12 cellular contexts compared by ENCODE assay signal in the genomic region with DNA sequence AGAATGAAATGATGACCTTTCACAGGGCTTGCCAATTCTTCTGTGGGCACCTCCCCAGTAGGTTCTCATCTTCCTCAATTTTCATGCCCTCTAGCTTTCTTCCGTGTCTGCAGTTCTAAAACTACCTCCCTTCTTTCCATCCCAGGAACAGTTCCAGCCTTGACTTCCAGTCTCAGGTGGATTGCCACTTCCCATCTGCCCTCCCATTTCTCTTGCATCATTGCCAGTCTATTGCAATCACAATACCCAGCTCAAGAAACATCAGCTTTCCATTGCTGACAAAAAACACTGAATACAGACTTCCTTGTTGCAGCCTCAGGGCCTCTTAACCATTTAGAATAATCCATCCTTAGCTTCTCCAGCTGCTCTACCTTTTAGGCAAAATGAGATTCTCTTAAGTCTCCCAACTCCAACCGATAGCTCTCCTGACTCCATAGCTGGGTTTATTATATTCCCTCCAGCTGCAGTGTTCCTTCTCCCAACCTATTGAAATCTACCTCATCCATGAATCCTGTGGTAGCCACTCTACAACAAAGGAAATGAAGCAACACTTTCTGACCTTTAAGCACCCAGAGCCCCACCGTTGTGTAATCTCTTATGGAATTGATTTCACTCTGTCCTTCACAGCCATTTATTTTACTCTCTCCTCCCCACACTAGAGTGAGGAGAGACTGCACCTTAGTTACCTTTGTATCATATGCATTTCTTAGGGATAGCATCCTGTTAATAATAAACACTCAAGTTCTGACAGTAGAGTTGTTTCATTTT.
DNase-seq lines count a peak whose midpoint lies in the region; ATAC-seq, FAIRE-seq and TF ChIP-seq lines count a peak whose summit lies in the region.
"Had no signal": no experiment of that assay in that cellular context is flagged by ENCODE, and none has a peak within 500 bp of the region (broad histone marks: within the 10 kb centered on the region; RNA-seq: fewer than 3 reads in every experiment).

No MANE protein-coding gene starts in this region.

- H3K27ac ChIP-seq in BLaER1 treated with 17β-estradiol and CSF1 and Interleukin-3, amounts not matched to agents 10 nM and 100 nM: no peak overlapping the region
- H3K27ac ChIP-seq in HepG2 (ENCODE audit: extremely low read length, insufficient read depth, low read length): no peak overlapping the region
- H3K27ac ChIP-seq: WERI-Rb-1 had no signal

- peaks cover 16% of the 10 kb centered on the region for H3K4me1 Mint-ChIP-seq in activated T-helper 17 cell treated with anti-CD3 and anti-CD28 coated beads, Interleukin-2, amount 50 U/mL, for 72 hours

- H3K27ac Mint-ChIP-seq in activated T-helper 17 cell treated with anti-CD3 and anti-CD28 coated beads, Interleukin-2, amount 50 U/mL, for 72 hours: peak overlapping the region; percentile 57
- H3K27ac Mint-ChIP-seq: CD8-positive, alpha-beta memory T cell had no signal

- no peak overlapping the region for H2AFZ ChIP-seq in HepG2 (ENCODE audit: low read length)

- FAIRE-seq in HepG2 (lab: Jason Lieb, UNC): peak; percentile 30
- FAIRE-seq: GM19239 had no signal

- no peaks in the 10 kb centered on the region for H3K36me3 Mint-ChIP-seq in activated T-helper 17 cell treated with anti-CD3 and anti-CD28 coated beads, Interleukin-2, amount 50 U/mL, for 72 hours (ENCODE audit: low read depth)
- H3K36me3 Mint-ChIP-seq: CD8-positive, alpha-beta memory T cell had no signal

- TF ChIP-seq POLR2A in HepG2 (IDR thresholded peaks at IDR 0.05; ENCODE audit: insufficient read depth in 1 of 2, low read depth in 2 of 2, low read length in 2 of 2): no peak

- H3K4me2 ChIP-seq in BLaER1 treated with 17β-estradiol and CSF1 and Interleukin-3, amounts not matched to agents 10 nM and 100 nM: peak overlapping the region in 8 of 11 experiments; percentile 5 to 37 (median 21); a peak in 8 of 22 replicates
- H3K4me2 ChIP-seq in HepG2 (ENCODE audit: low read depth, low read length): no peak overlapping the region

- no peak for TF ChIP-seq CTCF in HepG2 (CRISPR knock-in tag; IDR thresholded peaks at IDR 0.05)

- TF ChIP-seq EP300 in HepG2 (IDR thresholded peaks at IDR 0.05; ENCODE audit: low read depth in 2 of 2, low read length in 2 of 2) (peak; percentile 66 to 71; a peak in 3 of 4 replicates), HepG2 (CRISPR knock-in tag; IDR thresholded peaks at IDR 0.05; ENCODE audit: borderline replicate concordance) (no peak)

- BruUV-seq in HepG2 (replicated peaks; lab: Mats Ljungman, UMichigan): no TSS peak

- no peak for TF ChIP-seq RAD21 in HepG2 (CRISPR knock-in tag; IDR thresholded peaks at IDR 0.05)

- no peaks in the 10 kb centered on the region for H3K36me3 ChIP-seq in BLaER1 treated with 17β-estradiol and CSF1 and Interleukin-3, amounts not matched to agents 10 nM and 100 nM
- H3K36me3 ChIP-seq in HepG2 (replicated peaks in 1 of 2; ENCODE audit: control insufficient read depth in 1 of 2, insufficient read depth in 2 of 2, low read length in 2 of 2): no peaks in the 10 kb centered on the region
- H3K36me3 ChIP-seq: WERI-Rb-1 had no signal

- CTCF ChIA-PET in HepG2 (lab: Yijun Ruan, JAX; ENCODE audit: low intra/inter-chr PET ratio, low total read pairs): no interaction called here

- H4K20me1 ChIP-seq in BLaER1 treated with 17β-estradiol and CSF1 and Interleukin-3, amounts not matched to agents 10 nM and 100 nM: no peaks in the 10 kb centered on the region
- no peaks in the 10 kb centered on the region for H4K20me1 ChIP-seq in HepG2 (ENCODE audit: insufficient read depth, low read length)

- POLR2A ChIA-PET in HepG2 (lab: Yijun Ruan, JAX): interaction anchor here (0.6 kb wide), 1 partner anchor 13 kb away, joined by 3 read pairs; no protein-coding TSS in a partner anchor

- no peak overlapping the region for H3K9ac ChIP-seq in BLaER1 treated with 17β-estradiol and CSF1 and Interleukin-3, amounts not matched to agents 10 nM and 100 nM
- no peak overlapping the region for H3K9ac ChIP-seq in HepG2 (ENCODE audit: insufficient read depth, low read depth, low read length)

- 17% methylated on average over 3 of the region's 3 CpGs for WGBS in HepG2 (ENCODE audit: low lambda C conversion rate)

- H3K9me3 ChIP-seq in BLaER1 treated with 17β-estradiol and CSF1 and Interleukin-3, amounts not matched to agents 10 nM and 100 nM (replicated peaks in 1 of 11): no peaks in the 10 kb centered on the region
- H3K9me3 ChIP-seq in HepG2 (ENCODE audit: low read length): no peaks in the 10 kb centered on the region

- H3K4me3 ChIP-seq in BLaER1 treated with 17β-estradiol and CSF1 and Interleukin-3, amounts not matched to agents 10 nM and 100 nM: no peak overlapping the region
- no peak overlapping the region for H3K4me3 ChIP-seq in HepG2 (replicated peaks in 1 of 3; ENCODE audit: insufficient read depth in 1 of 3, low read depth in 2 of 3, low read length in 3 of 3)
- H3K4me3 ChIP-seq: lung had no signal

- H3K79me2 ChIP-seq in HepG2 (ENCODE audit: insufficient read depth, low read length): no peaks in the 10 kb centered on the region

- in situ Hi-C loops in HepG2 (cut with HindIII; ENCODE audit: extremely low pct_ligation_motif_present, low pct_unique_long_range_greater_than_20kb): no loop called here

- no peaks in the 10 kb centered on the region for H3K9me3 Mint-ChIP-seq in activated T-helper 17 cell treated with anti-CD3 and anti-CD28 coated beads, Interleukin-2, amount 50 U/mL, for 72 hours
- H3K9me3 Mint-ChIP-seq: CD8-positive, alpha-beta memory T cell had no signal

- DNase-seq in HuH-7.5 (ENCODE audit: low spot score): peak; percentile 44
- peak; percentile 67 for DNase-seq in HepG2 (ENCODE audit: low spot score)
- no peak for DNase-seq in NCI-H128 (lab: John Stamatoyannopoulos, UW; ENCODE audit: unreplicated experiment)
- DNase-seq in activated naive CD4-positive, alpha-beta T cell treated with Interleukin-2 at 50 U/mL for 16 hours: no peak
- DNase-seq: CD8-positive, alpha-beta memory T cell; WERI-Rb-1 had no signal

- intact Hi-C loops in HepG2 (cut with micrococcal nuclease; ENCODE audit: unreplicated experiment): no loop called here

- H3K27me3 ChIP-seq in BLaER1 treated with 17β-estradiol and CSF1 and Interleukin-3, amounts not matched to agents 10 nM and 100 nM: no peaks in the 10 kb centered on the region
- H3K27me3 ChIP-seq in HepG2 (ENCODE audit: control insufficient read depth in 1 of 2, insufficient read depth in 2 of 2, low read length in 2 of 2): peaks cover 0 to 8% of the 10 kb centered on the region in 2 experiments; a peak in 1 of 5 replicates

- peaks cover 8 to 27% (median 15%) of the 10 kb centered on the region in 10 experiments for H3K4me1 ChIP-seq in BLaER1 treated with 17β-estradiol and CSF1 and Interleukin-3, amounts not matched to agents 10 nM and 100 nM
- peaks cover 31% of the 10 kb centered on the region for H3K4me1 ChIP-seq in HepG2 (ENCODE audit: insufficient read depth, low read length)

- H3K27me3 Mint-ChIP-seq in activated T-helper 17 cell treated with anti-CD3 and anti-CD28 coated beads, Interleukin-2, amount 50 U/mL, for 72 hours: peaks cover 29% of the 10 kb centered on the region

- H3K4me3 Mint-ChIP-seq in activated T-helper 17 cell treated with anti-CD3 and anti-CD28 coated beads, Interleukin-2, amount 50 U/mL, for 72 hours: no peak overlapping the region
- H3K4me3 Mint-ChIP-seq: CD8-positive, alpha-beta memory T cell had no signal

- no peak for ATAC-seq in activated T-helper 17 cell treated with anti-CD3 and anti-CD28 coated beads, Interleukin-2, amount 50 U/mL, for 72 hours (replicated peaks)
- ATAC-seq in HepG2 (peak; percentile 95), GM19397 (IDR thresholded peaks at IDR 0.05; ENCODE audit: unreplicated experiment) (no peak), HG02852 (IDR thresholded peaks at IDR 0.05; ENCODE audit: unreplicated experiment) (no peak)

TF ChIP-seq in HepG2, 621 proteins besides CTCF, POLR2A, EP300 and RAD21 (continues in another document):
- TF ChIP-seq GPN1 (CRISPR knock-in tag; IDR thresholded peaks at IDR 0.05; ENCODE audit: borderline replicate concordance): no peak
- TF ChIP-seq ZNF605 (CRISPR knock-in tag; IDR thresholded peaks at IDR 0.05): no peak
- TF ChIP-seq TOPORS (CRISPR knock-in tag; IDR thresholded peaks at IDR 0.05): no peak
- peak; percentile 84 for TF ChIP-seq GATAD2A (CRISPR knock-in tag; IDR thresholded peaks at IDR 0.05)
- 0 out of 2 replicates have a peak, but pooled peaks have one; percentile 26 for TF ChIP-seq ZNF12 (CRISPR knock-in tag; IDR thresholded peaks at IDR 0.05)
- no peak for TF ChIP-seq CENPT (CRISPR knock-in tag; IDR thresholded peaks at IDR 0.05; ENCODE audit: low read depth)
- TF ChIP-seq, protein P1, sequence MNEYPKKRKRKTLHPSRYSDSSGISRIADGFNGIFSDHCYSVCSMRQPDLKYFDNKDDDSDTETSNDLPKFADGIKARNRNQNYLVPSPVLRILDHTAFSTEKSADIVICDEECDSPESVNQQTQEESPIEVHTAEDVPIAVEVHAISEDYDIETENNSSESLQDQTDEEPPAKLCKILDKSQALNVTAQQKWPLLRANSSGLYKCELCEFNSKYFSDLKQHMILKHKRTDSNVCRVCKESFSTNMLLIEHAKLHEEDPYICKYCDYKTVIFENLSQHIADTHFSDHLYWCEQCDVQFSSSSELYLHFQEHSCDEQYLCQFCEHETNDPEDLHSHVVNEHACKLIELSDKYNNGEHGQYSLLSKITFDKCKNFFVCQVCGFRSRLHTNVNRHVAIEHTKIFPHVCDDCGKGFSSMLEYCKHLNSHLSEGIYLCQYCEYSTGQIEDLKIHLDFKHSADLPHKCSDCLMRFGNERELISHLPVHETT (CRISPR knock-in tag; conservative IDR thresholded peaks at IDR 0.05): no peak
- TF ChIP-seq TBL1XR1 (IDR thresholded peaks at IDR 0.05; ENCODE audit: borderline replicate concordance, low read length, partially characterized antibody): peak; percentile 51
- peak; percentile 43; the same call in 1 of the 2 replicates for TF ChIP-seq REPIN1 (CRISPR knock-in tag; IDR thresholded peaks at IDR 0.05; ENCODE audit: borderline replicate concordance, low read depth)
- no peak for TF ChIP-seq ZNF777 (CRISPR knock-in tag; IDR thresholded peaks at IDR 0.05)
- TF ChIP-seq JARID2 (CRISPR knock-in tag; IDR thresholded peaks at IDR 0.05; ENCODE audit: insufficient replicate concordance): no peak
- peak; percentile 39; the same call in 1 of the 2 replicates for TF ChIP-seq EHMT2 (IDR thresholded peaks at IDR 0.05; ENCODE audit: borderline replicate concordance, low read depth, low read length)
- no peak for TF ChIP-seq PHB2 (IDR thresholded peaks at IDR 0.05; ENCODE audit: partially characterized antibody)
- TF ChIP-seq TERF1 (CRISPR knock-in tag; IDR thresholded peaks at IDR 0.05): no peak

Comparison
In these comparisons a context has a peak if more than half of its experiments do, and no peak if none do; other contexts are left out.
1. DNase-seq: peak in HuH-7.5 (single experiment) and HepG2 (single experiment); none in NCI-H128 (single experiment) and activated naive CD4-positive, alpha-beta T cell treated with Interleukin-2 at 50 U/mL for 16 hours (single experiment).